Comparison of ENCODE assay signal across 9 cellular contexts in genomic region chr5:160230686-160231527, GRCh38. TPM values are rescaled to one million over a fixed set of nuclear protein-coding genes. Genes with fewer than 3 reads are reported as not detected.
DNase-seq lines count a peak whose midpoint lies in the region; ATAC-seq, FAIRE-seq and TF ChIP-seq lines count a peak whose summit lies in the region.
"Had no signal": no experiment of that assay in that cellular context is flagged by ENCODE, and none has a peak within 500 bp of the region (broad histone marks: within the 10 kb centered on the region; RNA-seq: fewer than 3 reads in every experiment).

No MANE protein-coding gene starts in this region.

- no peak overlapping the region for H2BK15ac ChIP-seq in neuronal stem cell (ENCODE audit: low read length)

- no peak overlapping the region for H3K4me3 ChIP-seq in naive thymus-derived CD4-positive, alpha-beta T cell (ENCODE audit: low read length)
- H3K4me3 ChIP-seq in neuronal stem cell (ENCODE audit: low read length in 2 of 2): no peak overlapping the region

- no peak overlapping the region for H2BK120ac ChIP-seq in neuronal stem cell (ENCODE audit: low read depth, low read length)

- CTCF ChIA-PET in naive thymus-derived CD4-positive, alpha-beta T cell (lab: Charles Lee): interaction anchor here (0.8 kb wide), 1 partner anchor 112 kb away, joined by 3 read pairs; no protein-coding TSS in a partner anchor
- CTCF ChIA-PET in HEK293T (lab: Yijun Ruan, JAX): interaction anchor here (1.6 kb wide), 1 partner anchor 8 kb away, joined by 3 read pairs; no protein-coding TSS in a partner anchor

- no peaks in the 10 kb centered on the region for H3K27me3 ChIP-seq in naive thymus-derived CD4-positive, alpha-beta T cell (ENCODE audit: control insufficient read depth in 2 of 2, insufficient read depth in 2 of 2, low read length in 2 of 2)
- H3K27me3 ChIP-seq in neuronal stem cell (ENCODE audit: control insufficient read depth in 3 of 3, insufficient read depth in 3 of 3, low read depth in 1 of 3, low read length in 3 of 3): no peaks in the 10 kb centered on the region

- WGBS in neuronal stem cell (ENCODE audit: extremely low coverage in 2 of 2, insufficient read length in 2 of 2, insufficient replicate concordance in 1 of 2), 2 donors: no CpG with 5 or more reads among the region's 9 CpGs

- H3K23ac ChIP-seq in neuronal stem cell (ENCODE audit: low read depth, low read length, poor library complexity): no peak overlapping the region

- POLR2A ChIA-PET in naive thymus-derived CD4-positive, alpha-beta T cell (lab: Charles Lee): no interaction called here
- POLR2A ChIA-PET in HEK293T (lab: Yijun Ruan, JAX): no interaction called here

- no peak overlapping the region for H4K91ac ChIP-seq in neuronal stem cell (ENCODE audit: low read depth, low read length, poor library complexity)

- no peak overlapping the region for H3K18ac ChIP-seq in neuronal stem cell (ENCODE audit: low read length)

- H4K8ac ChIP-seq in neuronal stem cell (ENCODE audit: low read depth, low read length): no peak overlapping the region

- H3K4me1 Mint-ChIP-seq in naive thymus-derived CD4-positive, alpha-beta T cell: no peaks in the 10 kb centered on the region

- H2AK5ac ChIP-seq in neuronal stem cell (ENCODE audit: low read depth, low read length): no peak overlapping the region

- H3K27ac ChIP-seq in naive thymus-derived CD4-positive, alpha-beta T cell (ENCODE audit: low read depth, low read length): no peak overlapping the region
- no peak overlapping the region for H3K27ac ChIP-seq in neuronal stem cell (replicated peaks; ENCODE audit: low read length)

- no peak overlapping the region for H3K4me3 Mint-ChIP-seq in naive thymus-derived CD4-positive, alpha-beta T cell

- H3K27ac Mint-ChIP-seq in naive thymus-derived CD4-positive, alpha-beta T cell: no peak overlapping the region

- no peaks in the 10 kb centered on the region for H3K79me1 ChIP-seq in neuronal stem cell (ENCODE audit: low read depth, low read length)

- no peaks in the 10 kb centered on the region for H3K9me3 ChIP-seq in naive thymus-derived CD4-positive, alpha-beta T cell (ENCODE audit: control insufficient read depth in 2 of 3, low read length in 3 of 3)
- peaks cover 0 to 3% of the 10 kb centered on the region in 2 donors for H3K9me3 ChIP-seq in neuronal stem cell (replicated peaks in 1 of 2; ENCODE audit: control insufficient read depth in 2 of 2, insufficient read depth in 1 of 2, low read depth in 1 of 2, low read length in 2 of 2)

- DNase-seq in GM13977 (ENCODE audit: low spot score) (peak; percentile 37), T1000 (lab: John Stamatoyannopoulos, UW) (peak; percentile 62), D721Med (ENCODE audit: insufficient read length, low spot score) (no peak), neuronal stem cell (ENCODE audit: low spot score) (no peak), HEK293T (ENCODE audit: extremely low spot score) (no peak), KG1 (lab: John Stamatoyannopoulos, UW) (no peak)
- no peak for DNase-seq in naive thymus-derived CD4-positive, alpha-beta T cell
- DNase-seq: SIG-M5 had no signal

- no peaks in the 10 kb centered on the region for H3K36me3 Mint-ChIP-seq in naive thymus-derived CD4-positive, alpha-beta T cell

- in situ Hi-C loops in GM13977 (cut with MboI; ENCODE audit: low pct_unique_long_range_greater_than_20kb, low sequenced_read_pairs, unreplicated experiment): no loop called here

- H2AFZ ChIP-seq in neuronal stem cell (ENCODE audit: low read length): no peak overlapping the region

- no peak overlapping the region for H3K4ac ChIP-seq in neuronal stem cell (ENCODE audit: low read length)

- H3K27me3 Mint-ChIP-seq in naive thymus-derived CD4-positive, alpha-beta T cell: no peaks in the 10 kb centered on the region

- no peak overlapping the region for H3K14ac ChIP-seq in neuronal stem cell (ENCODE audit: low read length)

- no peak overlapping the region for H3K4me2 ChIP-seq in neuronal stem cell (ENCODE audit: insufficient read depth, low read length, poor library complexity, severe bottlenecking)

- peak; percentile 63 for ATAC-seq in GM21825 (IDR thresholded peaks at IDR 0.05; ENCODE audit: unreplicated experiment)
- peak; percentile 58 for ATAC-seq in naive thymus-derived CD4-positive, alpha-beta T cell

- TF ChIP-seq CTCF in GM13977 (IDR thresholded peaks at IDR 0.05; ENCODE audit: extremely low read depth, insufficient read depth, missing control alignments) (no peak), D721Med (IDR thresholded peaks at IDR 0.05; ENCODE audit: insufficient read depth, missing control alignments) (no peak)

- no peaks in the 10 kb centered on the region for H3K4me1 ChIP-seq in naive thymus-derived CD4-positive, alpha-beta T cell (ENCODE audit: control insufficient read depth in 2 of 2, insufficient read depth in 2 of 2, low read length in 2 of 2)
- H3K4me1 ChIP-seq in neuronal stem cell (ENCODE audit: control insufficient read depth in 2 of 2, insufficient read depth in 1 of 2, low read depth in 1 of 2, low read length in 2 of 2): no peaks in the 10 kb centered on the region

- no peaks in the 10 kb centered on the region for H3K36me3 ChIP-seq in naive thymus-derived CD4-positive, alpha-beta T cell (ENCODE audit: control insufficient read depth in 2 of 3, insufficient read depth in 3 of 3, low read length in 3 of 3)
- no peaks in the 10 kb centered on the region for H3K36me3 ChIP-seq in neuronal stem cell (replicated peaks in 1 of 2; ENCODE audit: control insufficient read depth in 2 of 2, insufficient read depth in 2 of 2, low read length in 2 of 2)

- H2BK12ac ChIP-seq in neuronal stem cell (ENCODE audit: low read length): no peak overlapping the region

- H3K9ac ChIP-seq in neuronal stem cell (ENCODE audit: low read depth, low read length, poor library complexity): no peak overlapping the region

- no peak overlapping the region for H2BK5ac ChIP-seq in neuronal stem cell (ENCODE audit: low read length)

- no peaks in the 10 kb centered on the region for H3K9me3 Mint-ChIP-seq in naive thymus-derived CD4-positive, alpha-beta T cell

- no peak for FAIRE-seq in D721Med (lab: Jason Lieb, UNC)

- intact Hi-C loops in naive thymus-derived CD4-positive, alpha-beta T cell (cut with micrococcal nuclease): no loop called here

TF ChIP-seq in HEK293T, 16 proteins besides CTCF, POLR2A, EP300 and RAD21:
- TF ChIP-seq NFRKB (IDR thresholded peaks at IDR 0.05): no peak
- no peak for TF ChIP-seq FOXA1 (IDR thresholded peaks at IDR 0.05)
- no peak for TF ChIP-seq TARDBP (IDR thresholded peaks at IDR 0.05)
- TF ChIP-seq HDGF (IDR thresholded peaks at IDR 0.05; ENCODE audit: borderline replicate concordance): no peak
- no peak for TF ChIP-seq BHLHE40 (IDR thresholded peaks at IDR 0.05; ENCODE audit: borderline replicate concordance)
- no peak for TF ChIP-seq L3MBTL2 (conservative IDR thresholded peaks at IDR 0.05)
- TF ChIP-seq SP1 (IDR thresholded peaks at IDR 0.05): no peak
- no peak for TF ChIP-seq PKNOX1 (IDR thresholded peaks at IDR 0.05)
- no peak for TF ChIP-seq LEF1 (IDR thresholded peaks at IDR 0.05; ENCODE audit: borderline replicate concordance)
- TF ChIP-seq ZNF384 (IDR thresholded peaks at IDR 0.05): no peak
- TF ChIP-seq CTBP1 (IDR thresholded peaks at IDR 0.05; ENCODE audit: borderline replicate concordance): no peak
- no peak for TF ChIP-seq FOXM1 (IDR thresholded peaks at IDR 0.05; ENCODE audit: borderline replicate concordance)
- TF ChIP-seq SUZ12 (IDR thresholded peaks at IDR 0.05): no peak
- no peak for TF ChIP-seq ARNT (IDR thresholded peaks at IDR 0.05)
TF ChIP-seq in HEK293T: peak in this region for 0.

RNA-seq across cellular contexts. Expression of gene FABP6, which starts 1.6 kb away (rescaled TPM):
- under 1 TPM in 1 of 5 experiments, not detected in 4; 0.60 TPM for total RNA-seq in naive thymus-derived CD4-positive, alpha-beta T cell
- not detected for polyA plus RNA-seq in naive thymus-derived CD4-positive, alpha-beta T cell
- 2.6 TPM for polyA plus RNA-seq in neuronal stem cell (2013, experiment 1 of 2)
- polyA plus RNA-seq in neuronal stem cell (2013, experiment 2 of 2): 2.3 TPM

Comparison
In these comparisons a context has a peak if more than half of its experiments do, and no peak if none do; other contexts are left out.
1. DNase-seq: peak in GM13977 (single experiment) and T1000 (single experiment); none in naive thymus-derived CD4-positive, alpha-beta T cell (0 of 9), D721Med (single experiment), neuronal stem cell (single experiment), HEK293T (single experiment) and KG1 (single experiment).